Comparison of ENCODE assay signal across 29 cellular contexts in genomic region chr17:76881966-76882365, GRCh38. TPM values are rescaled to one million over a fixed set of nuclear protein-coding genes. Genes with fewer than 3 reads are reported as not detected.
"Had no signal": no experiment of that assay in that cellular context is flagged by ENCODE, and none has a peak within 500 bp of the region (broad histone marks: within the 10 kb centered on the region; RNA-seq: fewer than 3 reads in every experiment).

No MANE protein-coding gene starts in this region.

- H2AFZ ChIP-seq: neural progenitor cell, parathyroid adenoma had no signal

- H3K4me1 Mint-ChIP-seq: naive thymus-derived CD4-positive, alpha-beta T cell; natural killer cell; nephron; stimulated activated naive B cell treated with anti-CD40 and anti-IgM and Interleukin-4, amounts not matched to agents 10 μg/mL and 1 μg/mL and 100 μg/mL, for 72 hours had no signal

- H3K4me3 Mint-ChIP-seq: naive thymus-derived CD4-positive, alpha-beta T cell; natural killer cell; nephron; neural progenitor cell; stimulated activated naive B cell treated with anti-CD40 and anti-IgM and Interleukin-4, amounts not matched to agents 10 μg/mL and 1 μg/mL and 100 μg/mL, for 72 hours; stimulated activated naive CD8-positive, alpha-beta T cell treated with anti-CD3 and anti-CD28 coated beads, Interleukin-15, Interleukin-2, amounts not matched to agents 100 ng/mL and 50 ng/mL, for 24 hours had no signal

- H3K27ac ChIP-seq: neural progenitor cell, neutrophil, ovary, parathyroid adenoma, psoas muscle, right lobe of liver, sigmoid colon, stomach, thoracic aorta, thyroid gland, tibial nerve, upper lobe of left lung had no signal

- H3K4me2 ChIP-seq: neural progenitor cell had no signal

- ATAC-seq: naive thymus-derived CD4-positive, alpha-beta T cell; natural killer cell; psoas muscle; right lobe of liver; stimulated activated naive B cell treated with anti-CD40 and anti-IgM and Interleukin-4, amounts not matched to agents 10 μg/mL and 1 μg/mL and 100 μg/mL, for 72 hours had no signal

- H3K79me2 ChIP-seq: parathyroid adenoma had no signal

- DNase-seq: naive thymus-derived CD4-positive, alpha-beta T cell; natural killer cell; nucleus accumbens; ovary; psoas muscle; right cardiac atrium; right lobe of liver; sigmoid colon; small intestine; stimulated activated CD4-positive, alpha-beta T cell treated with anti-CD3 and anti-CD28 coated beads, Interleukin-12 subunit alpha, Interleukin-12 subunit beta, amount 100 ng/mL, for 4 hours; stimulated activated CD4-positive, alpha-beta T cell treated with anti-CD3 and anti-CD28 coated beads, Interleukin-1b, Interleukin-23, amount 100 ng/mL, for 48 hours; stimulated activated CD4-positive, alpha-beta T cell treated with anti-CD3 and anti-CD28 coated beads, Interleukin-4, amount 100 ng/mL, for 1 hour; stimulated activated CD4-positive, alpha-beta T cell treated with anti-CD3 and anti-CD28 coated beads, Interleukin-4, amount 100 ng/mL, for 4 hours; stimulated activated CD8-positive, alpha-beta memory T cell treated with anti-CD3 and anti-CD28 coated beads, Interleukin-4, amount 100 ng/mL, for 48 hours; stimulated activated naive B cell treated with anti-CD40 and anti-IgM and Interleukin-4, amounts not matched to agents 10 μg/mL and 1 μg/mL and 100 μg/mL, for 72 hours; stimulated activated naive CD4-positive, alpha-beta T cell treated with Interleukin-2 at 50 U/mL for 16 hours; stomach; thyroid gland; trophoblast cell had no signal

- H3K9ac ChIP-seq: neural progenitor cell, parathyroid adenoma had no signal

- H3K4me1 ChIP-seq: parathyroid adenoma, psoas muscle, right lobe of liver, sigmoid colon, stomach, thyroid gland, tibial nerve had no signal

- H3K36me3 ChIP-seq: neural progenitor cell, neutrophil, ovary, right lobe of liver, sigmoid colon, stomach, thoracic aorta, thyroid gland, tibial nerve, upper lobe of left lung had no signal

- H3K36me3 Mint-ChIP-seq: naive thymus-derived CD4-positive, alpha-beta T cell; natural killer cell; neural progenitor cell; stimulated activated naive B cell treated with anti-CD40 and anti-IgM and Interleukin-4, amounts not matched to agents 10 μg/mL and 1 μg/mL and 100 μg/mL, for 72 hours had no signal

- H3K9me3 Mint-ChIP-seq: naive thymus-derived CD4-positive, alpha-beta T cell; natural killer cell; nephron; neural progenitor cell; stimulated activated naive B cell treated with anti-CD40 and anti-IgM and Interleukin-4, amounts not matched to agents 10 μg/mL and 1 μg/mL and 100 μg/mL, for 72 hours; stimulated activated naive CD8-positive, alpha-beta T cell treated with anti-CD3 and anti-CD28 coated beads, Interleukin-15, Interleukin-2, amounts not matched to agents 100 ng/mL and 50 ng/mL, for 24 hours had no signal

- H3K9me3 ChIP-seq: neutrophil, ovary, psoas muscle, right lobe of liver, sigmoid colon, stomach, thoracic aorta, thyroid gland, tibial nerve, upper lobe of left lung had no signal

- H3K27me3 ChIP-seq: neural progenitor cell, ovary, right lobe of liver, thyroid gland, upper lobe of left lung had no signal

- H3K4me3 ChIP-seq: neural progenitor cell, ovary, psoas muscle, right lobe of liver, sigmoid colon, stomach, thoracic aorta, thyroid gland, tibial nerve, upper lobe of left lung had no signal

- H3K27ac Mint-ChIP-seq: natural killer cell; nephron; neural progenitor cell; progenitor cell of endocrine pancreas; stimulated activated naive B cell treated with anti-CD40 and anti-IgM and Interleukin-4, amounts not matched to agents 10 μg/mL and 1 μg/mL and 100 μg/mL, for 72 hours; stimulated activated naive CD8-positive, alpha-beta T cell treated with anti-CD3 and anti-CD28 coated beads, Interleukin-15, Interleukin-2, amounts not matched to agents 100 ng/mL and 50 ng/mL, for 24 hours had no signal

RNA-seq across cellular contexts. Expression of gene MGAT5B, which starts 13.8 kb away (rescaled TPM):
- total RNA-seq: natural killer cell, skeletal muscle tissue had no signal
